1 cellular context compared by ENCODE assay signal in the genomic region with DNA sequence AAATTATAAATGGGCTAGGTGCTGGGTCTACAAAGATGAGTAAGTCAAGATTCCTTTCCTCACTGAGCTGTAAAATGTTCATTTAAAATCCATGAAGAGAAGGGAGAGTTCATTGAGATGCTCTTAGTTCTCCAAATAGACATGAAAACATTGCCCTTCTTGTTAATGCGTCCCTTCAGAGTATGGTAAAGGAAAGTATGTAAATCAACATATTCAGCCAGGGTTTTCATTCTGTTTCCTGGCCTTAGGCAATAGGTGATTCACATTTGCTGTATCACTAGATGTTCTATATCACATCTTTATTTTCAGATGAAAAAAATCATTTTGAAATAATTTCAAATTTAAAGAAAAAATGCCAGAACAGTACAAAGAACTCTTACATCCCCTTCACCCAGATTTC.
TF ChIP-seq lines count a peak whose summit lies in the region.

No MANE protein-coding gene starts in this region.

TF ChIP-seq in GM23338, 12 proteins besides CTCF, POLR2A, EP300 and RAD21 (continued from another document):
- TF ChIP-seq ETS1 (IDR thresholded peaks at IDR 0.05) (no peak), JUNB (IDR thresholded peaks at IDR 0.05; ENCODE audit: unreplicated experiment) (no peak)
